ENCODE assay signal across 14 cellular contexts in genomic region chr9:106758911-106759310, GRCh38.
A peak's percentile ranks its signal among the peaks of the same experiment; 100 is the strongest.
DNase-seq lines count a peak whose midpoint lies in the region; ATAC-seq and TF ChIP-seq lines count a peak whose summit lies in the region.
"Had no signal": no experiment of that assay in that cellular context is flagged by ENCODE, and none has a peak within 500 bp of the region (broad histone marks: within the 10 kb centered on the region; RNA-seq: fewer than 3 reads in every experiment).

No MANE protein-coding gene starts in this region.

- H3K27ac ChIP-seq in MM.1S (ENCODE audit: low read length) (peak overlapping the region; percentile 21; the same call in 1 of the 2 replicates), prostate gland (no peak overlapping the region)
- H3K27ac ChIP-seq: HL-60, parathyroid adenoma, uterus had no signal

- in situ Hi-C loops in G401 (cut with HindIII; ENCODE audit: low sequenced_read_pairs), result no loop called here

- ATAC-seq in GM19455 (IDR thresholded peaks at IDR 0.05; ENCODE audit: unreplicated experiment) (peak; percentile 97), HG02970 (IDR thresholded peaks at IDR 0.05; ENCODE audit: low FRiP score, unreplicated experiment) (peak; percentile 74), T-helper 17 cell (no peak)

- H3K27me3 ChIP-seq in MM.1S (replicated peaks; ENCODE audit: insufficient read depth, low read length) (no peaks in the 10 kb centered on the region), prostate gland (replicated peaks; ENCODE audit: insufficient read depth) (no peaks in the 10 kb centered on the region)
- H3K27me3 ChIP-seq: uterus had no signal

- H3K4me3 Mint-ChIP-seq in T-helper 17 cell, result no peak overlapping the region

- 83% methylated on average over 1 of the region's 1 CpG for WGBS in prostate gland

- H2AFZ ChIP-seq in MM.1S (ENCODE audit: low read length), result peak overlapping the region; percentile 16; the same call in 1 of the 2 replicates
- H2AFZ ChIP-seq: parathyroid adenoma had no signal

- H3K4me2 ChIP-seq in MM.1S (ENCODE audit: low read depth, low read length), result peak overlapping the region; percentile 48

- H3K36me3 ChIP-seq in MM.1S (replicated peaks; ENCODE audit: insufficient read depth, low read length) (no peaks in the 10 kb centered on the region), prostate gland (no peaks in the 10 kb centered on the region)
- H3K36me3 ChIP-seq: uterus had no signal

- H3K4me1 ChIP-seq in MM.1S (ENCODE audit: low read length) (peaks cover 18% of the 10 kb centered on the region), prostate gland (replicated peaks) (no peaks in the 10 kb centered on the region)
- H3K4me1 ChIP-seq: parathyroid adenoma, uterus had no signal

- H3K9me3 ChIP-seq in MM.1S (replicated peaks; ENCODE audit: insufficient read depth, low read length), result no peaks in the 10 kb centered on the region
- no peaks in the 10 kb centered on the region for H3K9me3 ChIP-seq in T-helper 17 cell (ENCODE audit: control insufficient read depth, low read length, poor library complexity, severe bottlenecking)
- H3K9me3 ChIP-seq in prostate gland, result no peaks in the 10 kb centered on the region
- H3K9me3 ChIP-seq: uterus had no signal

- no peaks in the 10 kb centered on the region for H3K9me2 ChIP-seq in MM.1S (replicated peaks; ENCODE audit: insufficient read depth, low read length)

- no peak overlapping the region for H3K4me3 ChIP-seq in MM.1S (ENCODE audit: low read length)
- H3K4me3 ChIP-seq in prostate gland, result no peak overlapping the region
- H3K4me3 ChIP-seq: uterus had no signal

- H3K36me3 Mint-ChIP-seq in T-helper 17 cell (ENCODE audit: low read depth), result no peaks in the 10 kb centered on the region

- H3F3A ChIP-seq in MM.1S (ENCODE audit: insufficient read depth, low read length), result no peaks in the 10 kb centered on the region

- H4K20me1 ChIP-seq in MM.1S (ENCODE audit: insufficient read depth, low read length), result no peaks in the 10 kb centered on the region

- DNase-seq in DMS53 treated with DMSO at 0.1 percent for 48 hours (lab: John Stamatoyannopoulos, UW; ENCODE audit: unreplicated experiment) (peak; percentile 40), MM.1S (peak; percentile 80), T-helper 17 cell (no peak), G401 (ENCODE audit: low spot score) (no peak), prostate gland (ENCODE audit: low spot score) (no peak), NCI-H1105 (lab: John Stamatoyannopoulos, UW) (no peak)
- DNase-seq: activated CD4-positive, alpha-beta T cell treated with anti-CD3 and anti-CD28 coated beads for 48 hours; erythroblast; NCI-H2081; uterus had no signal

- TF ChIP-seq CTCF in MM.1S (IDR thresholded peaks at IDR 0.05; ENCODE audit: low read length) (no peak), prostate gland (IDR thresholded peaks at IDR 0.05) (no peak)

- no peaks in the 10 kb centered on the region for H3K4me1 Mint-ChIP-seq in T-helper 17 cell

- intact Hi-C loops in prostate gland (cut with DNase I), result no loop called here

- no peak for TF ChIP-seq POLR2A in prostate gland (IDR thresholded peaks at IDR 0.05)

- H3K79me2 ChIP-seq in MM.1S (ENCODE audit: low read length), result no peaks in the 10 kb centered on the region
- H3K79me2 ChIP-seq: parathyroid adenoma had no signal

- H3K9ac ChIP-seq in MM.1S (ENCODE audit: low read length), result no peak overlapping the region
- H3K9ac ChIP-seq: parathyroid adenoma had no signal

- H3K27ac Mint-ChIP-seq in T-helper 17 cell, result no peak overlapping the region

- H3K27me3 Mint-ChIP-seq in T-helper 17 cell, result no peaks in the 10 kb centered on the region

Comparison
In these comparisons a context has a peak if more than half of its experiments do, and no peak if none do; other contexts are left out.
1. DNase-seq: peak in DMS53 treated with DMSO at 0.1 percent for 48 hours (single experiment) and MM.1S (single experiment); none in T-helper 17 cell (0 of 3), G401 (single experiment), prostate gland (single experiment) and NCI-H1105 (single experiment).